11 cellular contexts compared by ENCODE assay signal in the genomic region with DNA sequence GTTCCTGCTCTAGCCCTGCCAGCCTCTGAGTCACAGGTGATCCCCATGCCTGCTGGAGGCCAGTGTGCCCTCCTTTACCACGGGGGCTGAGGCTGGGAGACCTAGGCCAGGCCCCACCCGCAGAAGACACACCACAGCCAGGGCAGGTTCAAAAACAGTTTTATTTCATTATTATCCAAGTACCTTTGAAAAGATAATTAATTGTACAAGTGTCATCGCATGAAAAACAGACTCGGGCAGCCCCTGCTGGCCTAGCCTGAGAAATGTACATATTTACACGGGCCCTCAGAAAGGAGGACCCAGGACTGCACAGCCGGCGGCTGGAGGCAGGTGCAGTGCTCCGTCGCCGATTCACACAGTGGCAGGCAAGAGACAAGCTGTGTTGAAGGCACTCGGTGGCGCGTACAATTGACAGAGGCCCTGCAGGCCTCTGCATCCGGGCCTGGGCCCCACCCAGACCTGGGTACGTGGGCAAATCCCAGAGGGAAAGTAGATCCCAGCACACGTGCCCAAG. TPM values are rescaled to one million over a fixed set of nuclear protein-coding genes. Genes with fewer than 3 reads are reported as not detected.
DNase-seq lines count a peak whose midpoint lies in the region; ATAC-seq and TF ChIP-seq lines count a peak whose summit lies in the region.
"Had no signal": no experiment of that assay in that cellular context is flagged by ENCODE, and none has a peak within 500 bp of the region (broad histone marks: within the 10 kb centered on the region; RNA-seq: fewer than 3 reads in every experiment).

No MANE protein-coding gene starts in this region.

- H3K27ac ChIP-seq in OCI-LY1 (ENCODE audit: low read depth, low read length, poor library complexity, severe bottlenecking) (no peak overlapping the region), osteoblast (ENCODE audit: low read depth, low read length) (no peak overlapping the region)
- H3K27ac ChIP-seq: testis had no signal

- H3K4me2 ChIP-seq in OCI-LY1 (ENCODE audit: low read length) = no peak overlapping the region
- no peak overlapping the region for H3K4me2 ChIP-seq in osteoblast (ENCODE audit: insufficient read depth, low read length)

- peak; percentile 45 for DNase-seq in NCI-H2029 (lab: John Stamatoyannopoulos, UW)
- DNase-seq in NCI-H2029 treated with DMSO at 0.1 percent for 48 hours (lab: John Stamatoyannopoulos, UW) = no peak
- peak; percentile 16 for DNase-seq in NCI-H1417 treated with DMSO at 0.1 percent for 48 hours (lab: John Stamatoyannopoulos, UW)
- peak; percentile 90 for DNase-seq in osteoblast (ENCODE audit: insufficient read length, low spot score, missing footprints)
- no peak for DNase-seq in NCI-H446 (lab: John Stamatoyannopoulos, UW)
- DNase-seq in Right ventricle myocardium inferior (ENCODE audit: missing footprints) = no peak
- DNase-seq: activated T-cell treated with anti-CD3 and anti-CD28 coated beads, Interleukin-2, amount 50 U/mL, for 48 hours; Kasumi-1; testis had no signal

- H3K4me3 ChIP-seq in OCI-LY1 (ENCODE audit: low read depth, low read length, poor library complexity, severe bottlenecking) (no peak overlapping the region), osteoblast (ENCODE audit: insufficient read depth, low read length) (no peak overlapping the region)
- H3K4me3 ChIP-seq: testis had no signal

- TF ChIP-seq CTCF in OCI-LY1 (IDR thresholded peaks at IDR 0.05; ENCODE audit: low read length) (peak; percentile 68), osteoblast (IDR thresholded peaks at IDR 0.05; ENCODE audit: extremely low read depth, low read depth, low read length) (no peak)

- H3K4me1 ChIP-seq in OCI-LY1 (ENCODE audit: insufficient read depth, low read length, severe bottlenecking) (peaks cover 8% of the 10 kb centered on the region), osteoblast (ENCODE audit: insufficient read depth, low read length) (no peaks in the 10 kb centered on the region)
- H3K4me1 ChIP-seq: testis had no signal

- intact Hi-C loops in Right ventricle myocardium inferior (cut with DNase I) = no loop called here

- ATAC-seq in Right ventricle myocardium inferior (no peak), HG03460 (IDR thresholded peaks at IDR 0.05; ENCODE audit: unreplicated experiment) (no peak)

- no peaks in the 10 kb centered on the region for H4K20me1 ChIP-seq in OCI-LY1 (ENCODE audit: insufficient read depth, low read length)
- H4K20me1 ChIP-seq in osteoblast (ENCODE audit: insufficient read depth, low read length) = no peaks in the 10 kb centered on the region

- H3K36me3 ChIP-seq in OCI-LY1 (ENCODE audit: insufficient read depth, low read length) (peaks cover 4% of the 10 kb centered on the region; the same call in 1 of the 2 replicates), osteoblast (ENCODE audit: insufficient read depth, low read length) (peaks cover 6% of the 10 kb centered on the region)

- H3K9me3 ChIP-seq in OCI-LY1 (ENCODE audit: low read length) (no peaks in the 10 kb centered on the region), osteoblast (ENCODE audit: low read depth, low read length) (no peaks in the 10 kb centered on the region)
- H3K9me3 ChIP-seq: testis had no signal

- H3K27me3 ChIP-seq in OCI-LY1 (ENCODE audit: insufficient read depth, low read length) = no peaks in the 10 kb centered on the region
- no peaks in the 10 kb centered on the region for H3K27me3 ChIP-seq in osteoblast (ENCODE audit: insufficient read depth, low read length)
- H3K27me3 ChIP-seq: testis had no signal

- H2AFZ ChIP-seq in OCI-LY1 (ENCODE audit: low read length) (no peak overlapping the region), osteoblast (ENCODE audit: low read length) (no peak overlapping the region)

- H3F3A ChIP-seq in OCI-LY1 (ENCODE audit: insufficient read depth, low read length) = no peaks in the 10 kb centered on the region

- H3K9ac ChIP-seq in OCI-LY1 (ENCODE audit: low read length) = no peak overlapping the region

- H3K79me2 ChIP-seq in OCI-LY1 (ENCODE audit: insufficient read depth, low read length) = no peaks in the 10 kb centered on the region
- H3K79me2 ChIP-seq in osteoblast (ENCODE audit: insufficient read depth, low read length) = no peaks in the 10 kb centered on the region

- no peaks in the 10 kb centered on the region for H3K9me2 ChIP-seq in OCI-LY1 (ENCODE audit: low read depth, low read length)

RNA-seq across cellular contexts. Expression of gene PDIA2, which starts 4.4 kb away (rescaled TPM):
- total RNA-seq in osteoblast = not detected in 2 replicates
- 1.6 TPM for total RNA-seq in Right ventricle myocardium inferior

RNA-seq across cellular contexts. Expression of gene ARHGDIG, which starts 7.0 kb away (rescaled TPM):
- not detected in 2 replicates for total RNA-seq in osteoblast
- total RNA-seq in Right ventricle myocardium inferior = 9.3 TPM

RNA-seq across cellular contexts. Expression of gene RGS11, which starts 11.6 kb away (rescaled TPM):
- total RNA-seq in osteoblast (0.36 and 0.59 TPM in 2 replicates), Right ventricle myocardium inferior (15.4 TPM)

RNA-seq across cellular contexts. Expression of gene FAM234A, which starts 52.7 kb away (rescaled TPM):
- total RNA-seq in osteoblast = 86.0 and 113 TPM in 2 replicates
- 144 TPM for total RNA-seq in Right ventricle myocardium inferior

RNA-seq across cellular contexts. Expression of gene LUC7L, which starts 58.1 kb away (rescaled TPM):
- 44.8 and 46.0 TPM in 2 replicates for total RNA-seq in osteoblast
- 23.5 TPM for total RNA-seq in Right ventricle myocardium inferior

Comparison
In these comparisons a context has a peak if more than half of its experiments do, and no peak if none do; other contexts are left out.
1. DNase-seq: peak in NCI-H2029 (single experiment), NCI-H1417 treated with DMSO at 0.1 percent for 48 hours (single experiment) and osteoblast (single experiment); none in NCI-H2029 treated with DMSO at 0.1 percent for 48 hours (single experiment), NCI-H446 (0 of 2) and Right ventricle myocardium inferior (single experiment).
2. RNA of gene ARHGDIG, which starts 7.0 kb away (total RNA-seq): 9.3 TPM in Right ventricle myocardium inferior (single experiment); not detected in osteoblast; every median in the first group is over 10 times any median in the second.
3. RNA of gene RGS11, which starts 11.6 kb away (total RNA-seq): 15.4 TPM in Right ventricle myocardium inferior (single experiment); 0.36 to 0.59 TPM in osteoblast; every median in the first group is over 10 times any median in the second.